10 cellular contexts compared by ENCODE assay signal in genomic region chr17:68955181-68955841, GRCh38. TPM values are rescaled to one million over a fixed set of nuclear protein-coding genes. Genes with fewer than 3 reads are reported as not detected.
A peak's percentile ranks its signal among the peaks of the same experiment; 100 is the strongest.
DNase-seq lines count a peak whose midpoint lies in the region; ATAC-seq and TF ChIP-seq lines count a peak whose summit lies in the region.
"Had no signal": no experiment of that assay in that cellular context is flagged by ENCODE, and none has a peak within 500 bp of the region (broad histone marks: within the 10 kb centered on the region; RNA-seq: fewer than 3 reads in every experiment).

ABCA8 (minus strand) TSS chr17:68955392; CDS start chr17:68942034, 13,358 bp downstream.

- no peak for TF ChIP-seq POLR2A in gastroesophageal sphincter (IDR thresholded peaks at IDR 0.05)

- TF ChIP-seq CTCF in gastroesophageal sphincter (IDR thresholded peaks at IDR 0.05) (no peak), endodermal cell (conservative IDR thresholded peaks at IDR 0.05) (no peak)

- H3K27me3 ChIP-seq in gastroesophageal sphincter (peaks cover 4% of the 10 kb centered on the region), endodermal cell (ENCODE audit: control insufficient read depth, insufficient read depth, low read length, poor library complexity, severe bottlenecking) (no peaks in the 10 kb centered on the region)

- ATAC-seq in gastroesophageal sphincter = no peak

- no peaks in the 10 kb centered on the region for H3K36me3 ChIP-seq in gastroesophageal sphincter
- H3K36me3 ChIP-seq in endodermal cell (ENCODE audit: control insufficient read depth, insufficient read depth, low read length) = no peaks in the 10 kb centered on the region

- H3K4me3 ChIP-seq in gastroesophageal sphincter = peak within 1 kb of the TSS; percentile 37 to 44
- no peak within 1 kb of the TSS for H3K4me3 ChIP-seq in endodermal cell (ENCODE audit: low read length)

- H3K27ac Mint-ChIP-seq in endodermal cell = no peak within 1 kb of the TSS
- H3K27ac Mint-ChIP-seq: type B pancreatic cell had no signal

- H3K4me1 ChIP-seq in gastroesophageal sphincter = no peaks in the 10 kb centered on the region
- H3K4me1 ChIP-seq in endodermal cell (ENCODE audit: control insufficient read depth, insufficient read depth, low read length) = no peaks in the 10 kb centered on the region

- DNase-seq in amniotic epithelial cell (ENCODE audit: low read depth) (peak; percentile 84), non-pigmented ciliary epithelial cell (ENCODE audit: low read depth) (peak; percentile 20), ureter (ENCODE audit: low spot score) (no peak), islet precursor cell (no peak), endodermal cell (no peak), NCI-H187 treated with DMSO at 0.1 percent for 48 hours (lab: John Stamatoyannopoulos, UW) (no peak)
- DNase-seq: NCI-H187 had no signal

- H3K27me3 Mint-ChIP-seq in endodermal cell (ENCODE audit: insufficient read depth) = no peaks in the 10 kb centered on the region
- H3K27me3 Mint-ChIP-seq: type B pancreatic cell had no signal

- no peak within 1 kb of the TSS for H3K9ac ChIP-seq in endodermal cell (ENCODE audit: extremely low read depth, low read length, poor library complexity, severe bottlenecking)

- TF ChIP-seq EP300 in gastroesophageal sphincter (IDR thresholded peaks at IDR 0.05) = no peak

- peaks cover 3% of the 10 kb centered on the region for H3K4me1 Mint-ChIP-seq in endodermal cell

- no peaks in the 10 kb centered on the region for H3K36me3 Mint-ChIP-seq in endodermal cell (ENCODE audit: low read depth)
- H3K36me3 Mint-ChIP-seq: type B pancreatic cell had no signal

- H3K4me3 Mint-ChIP-seq in endodermal cell = no peak within 1 kb of the TSS
- H3K4me3 Mint-ChIP-seq: type B pancreatic cell had no signal

- WGBS in gastroesophageal sphincter (ENCODE audit: low coverage in 1 of 2), 2 donors = 13 to 40% methylated on average over 4 of the region's 4 CpGs
- 74 to 100% methylated on average over 2 to 4 of the region's 4 CpGs for WGBS in endodermal cell (ENCODE audit: insufficient coverage in 1 of 2, insufficient read length in 1 of 2), 2 experiments

- peak within 1 kb of the TSS; percentile 40 to 57 (median 45) for H3K27ac ChIP-seq in gastroesophageal sphincter
- no peak within 1 kb of the TSS for H3K27ac ChIP-seq in endodermal cell (ENCODE audit: low read depth, low read length)

- H3K9me3 ChIP-seq in gastroesophageal sphincter = no peaks in the 10 kb centered on the region
- H3K9me3 ChIP-seq in endodermal cell (ENCODE audit: control insufficient read depth, low read length) = peaks cover 4% of the 10 kb centered on the region

- H3K9me3 Mint-ChIP-seq in endodermal cell = no peaks in the 10 kb centered on the region
- H3K9me3 Mint-ChIP-seq: type B pancreatic cell had no signal

RNA-seq across cellular contexts. Expression of gene ABCA8, which starts in this region (rescaled TPM):
- 100 to 1,000 TPM in 1 of 4 donors, 10 to 100 TPM in 3; 54.4 to 113 (median 71.3) TPM for total RNA-seq in gastroesophageal sphincter
- total RNA-seq in ureter = 32.4 TPM
- not detected for total RNA-seq in endodermal cell
- 2.5 TPM for polyA plus RNA-seq in endodermal cell (2013, experiment 1 of 2)
- polyA plus RNA-seq in endodermal cell (2013, experiment 2 of 2) = 3.1 TPM
- total RNA-seq: renal cortical epithelial cell had no signal

Comparison
In these comparisons a context has a peak if more than half of its experiments do, and no peak if none do; other contexts are left out.
1. RNA of gene ABCA8 (total RNA-seq): 54.4 to 113 TPM in gastroesophageal sphincter and 32.4 TPM in ureter (single experiment); not detected in endodermal cell; every median in the first group is over 10 times any median in the second.
2. DNase-seq: peak in amniotic epithelial cell (single experiment) and non-pigmented ciliary epithelial cell (single experiment); none in ureter (single experiment), islet precursor cell (single experiment), endodermal cell (single experiment) and NCI-H187 treated with DMSO at 0.1 percent for 48 hours (single experiment).